8 cellular contexts compared by ENCODE assay signal in the genomic region with DNA sequence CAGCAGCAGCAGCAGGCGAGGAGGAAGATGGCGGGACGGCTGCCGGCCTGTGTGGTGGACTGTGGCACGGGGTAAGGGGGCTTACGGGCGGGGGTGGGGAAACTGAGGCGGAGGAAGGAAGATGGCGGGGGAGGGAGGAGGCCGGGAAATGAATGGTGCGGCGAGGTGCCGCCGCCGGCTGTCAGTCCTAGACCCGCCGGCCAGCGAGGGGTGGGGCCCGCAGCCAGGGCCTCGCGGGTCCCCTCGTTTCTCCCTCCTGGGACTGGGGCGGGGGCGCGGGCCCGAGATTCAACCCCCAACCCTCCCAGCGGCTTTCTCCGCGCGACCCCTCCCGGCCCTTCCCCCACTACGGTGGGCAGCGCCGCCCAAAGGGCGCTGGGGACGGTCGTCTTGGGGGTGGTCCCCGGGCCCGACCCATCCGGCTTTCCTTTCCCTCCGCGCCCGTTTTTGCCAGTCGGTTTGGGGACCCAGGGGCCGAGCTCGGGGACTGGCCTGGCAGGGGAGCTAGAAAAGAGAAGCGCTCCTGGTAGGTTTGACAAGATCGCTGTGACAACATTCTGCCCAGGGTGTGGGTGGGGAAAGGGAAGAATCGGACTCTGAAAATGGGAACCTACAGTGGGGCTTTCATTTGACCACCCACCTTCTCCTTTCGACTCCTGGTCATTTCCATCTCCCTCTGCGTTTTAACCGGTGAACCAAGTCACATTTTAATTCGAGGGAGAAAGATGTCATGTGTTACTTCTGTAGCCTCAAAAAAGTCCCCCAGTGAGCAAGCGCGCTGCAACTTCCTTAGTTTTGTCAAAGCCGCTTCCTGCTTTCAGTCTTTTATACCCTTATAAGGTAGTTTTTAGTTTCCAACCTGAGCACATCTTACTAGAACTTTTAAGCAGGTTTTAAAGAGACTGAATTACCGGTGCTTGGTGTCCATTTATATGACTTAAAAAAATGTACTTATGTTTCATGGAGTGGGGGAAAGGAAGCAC. TPM values are rescaled to one million over a fixed set of nuclear protein-coding genes. Genes with fewer than 3 reads are reported as not detected.
DNase-seq lines count a peak whose midpoint lies in the region; ATAC-seq, FAIRE-seq and TF ChIP-seq lines count a peak whose summit lies in the region.

No MANE protein-coding gene starts in this region.

- no peak for FAIRE-seq in frontal cortex (lab: Jason Lieb, UNC)

- peaks cover 19 to 35% (median 27%) of the 10 kb centered on the region in 11 experiments; a peak in 20 of 22 replicates for H3K36me3 ChIP-seq in BLaER1 treated with 17β-estradiol and CSF1 and Interleukin-3, amounts not matched to agents 10 nM and 100 nM
- H3K36me3 ChIP-seq in RWPE2 (ENCODE audit: low read depth) (peaks cover 15% of the 10 kb centered on the region), suprapubic skin (no peaks in the 10 kb centered on the region)

- no peaks in the 10 kb centered on the region for H3K9me3 ChIP-seq in BLaER1 treated with 17β-estradiol and CSF1 and Interleukin-3, amounts not matched to agents 10 nM and 100 nM (replicated peaks in 1 of 11)
- H3K9me3 ChIP-seq in RWPE2 (ENCODE audit: severe bottlenecking): no peaks in the 10 kb centered on the region
- H3K9me3 ChIP-seq in suprapubic skin: no peaks in the 10 kb centered on the region

- no peak for TF ChIP-seq EP300 in suprapubic skin (IDR thresholded peaks at IDR 0.05)

- peaks cover 37 to 50% (median 46%) of the 10 kb centered on the region in 11 experiments for H4K20me1 ChIP-seq in BLaER1 treated with 17β-estradiol and CSF1 and Interleukin-3, amounts not matched to agents 10 nM and 100 nM

- DNase-seq in RWPE2 (ENCODE audit: low spot score): no peak
- peak; percentile 68 for DNase-seq in activated gamma-delta T cell treated with Interleukin-2 at 50 U/mL for 16 hours
- peak; percentile 27 to 44 for DNase-seq in frontal cortex (ENCODE audit: low spot score in 2 of 2)
- DNase-seq in nucleus accumbens (lab: John Stamatoyannopoulos, UW): peak in 52 of 56 donors; percentile 10 to 83 (median 57)
- DNase-seq in suprapubic skin (ENCODE audit: low spot score in 2 of 2): peak; percentile 74 to 84

- H3K4me1 ChIP-seq in BLaER1 treated with 17β-estradiol and CSF1 and Interleukin-3, amounts not matched to agents 10 nM and 100 nM: peaks cover 52 to 73% (median 64%) of the 10 kb centered on the region in 10 experiments
- H3K4me1 ChIP-seq in RWPE2 (ENCODE audit: insufficient read depth, poor library complexity, severe bottlenecking) (peaks cover 51% of the 10 kb centered on the region), suprapubic skin (peaks cover 75% of the 10 kb centered on the region)

- no peaks in the 10 kb centered on the region for H3K27me3 ChIP-seq in BLaER1 treated with 17β-estradiol and CSF1 and Interleukin-3, amounts not matched to agents 10 nM and 100 nM
- H3K27me3 ChIP-seq in RWPE2 (ENCODE audit: insufficient read depth, poor library complexity, severe bottlenecking): no peaks in the 10 kb centered on the region
- no peaks in the 10 kb centered on the region for H3K27me3 ChIP-seq in suprapubic skin

- ATAC-seq in HG03460 (IDR thresholded peaks at IDR 0.05; ENCODE audit: unreplicated experiment): peak; percentile 25
- ATAC-seq in RWPE2 (ENCODE audit: low read depth): peak; percentile 30

- TF ChIP-seq CTCF in RWPE2 (IDR thresholded peaks at IDR 0.05; ENCODE audit: poor library complexity, severe bottlenecking) (no peak), suprapubic skin (IDR thresholded peaks at IDR 0.05) (no peak)

- peak overlapping the region; percentile 68 to 91 (median 83); a peak in 21 of 22 replicates for H3K4me2 ChIP-seq in BLaER1 treated with 17β-estradiol and CSF1 and Interleukin-3, amounts not matched to agents 10 nM and 100 nM

- WGBS in suprapubic skin: 0% methylated on average over 8 of the region's 57 CpGs

- H3K9ac ChIP-seq in BLaER1 treated with 17β-estradiol and CSF1 and Interleukin-3, amounts not matched to agents 10 nM and 100 nM: peak overlapping the region; percentile 93 to 100 (median 98)

- peak overlapping the region; percentile 89 to 100 (median 96) for H3K27ac ChIP-seq in BLaER1 treated with 17β-estradiol and CSF1 and Interleukin-3, amounts not matched to agents 10 nM and 100 nM
- H3K27ac ChIP-seq in RWPE2 (ENCODE audit: poor library complexity, severe bottlenecking) (peak overlapping the region; percentile 91), suprapubic skin (peak overlapping the region; percentile 98)

- H3K4me3 ChIP-seq in BLaER1 treated with 17β-estradiol and CSF1 and Interleukin-3, amounts not matched to agents 10 nM and 100 nM: peak overlapping the region; percentile 86 to 99 (median 96)
- H3K4me3 ChIP-seq in RWPE2 (ENCODE audit: severe bottlenecking) (peak overlapping the region; percentile 90), suprapubic skin (peak overlapping the region; percentile 94)

- TF ChIP-seq POLR2A in GM19099 (IDR thresholded peaks at IDR 0.05; ENCODE audit: extremely low read depth, insufficient read length, low read depth): peak; percentile 80
- no peak for TF ChIP-seq POLR2A in suprapubic skin (IDR thresholded peaks at IDR 0.05)

RNA-seq across cellular contexts. Expression of gene ACTR3, which starts 0.7 kb away (rescaled TPM):
- total RNA-seq in frontal cortex (99.9 TPM), suprapubic skin (100 to 1,000 TPM in 3 of 4 donors, 10 to 100 TPM in 1; 94.6 to 127 (median 115) TPM)
